Comparison of ENCODE assay signal across 16 cellular contexts in genomic region chr15:29596266-29596665, GRCh38.
A peak's percentile ranks its signal among the peaks of the same experiment; 100 is the strongest.
DNase-seq lines count a peak whose midpoint lies in the region; ATAC-seq, FAIRE-seq and TF ChIP-seq lines count a peak whose summit lies in the region.
"Had no signal": no experiment of that assay in that cellular context is flagged by ENCODE, and none has a peak within 500 bp of the region (broad histone marks: within the 10 kb centered on the region; RNA-seq: fewer than 3 reads in every experiment).

No MANE protein-coding gene starts in this region.

- H3K36me3 ChIP-seq in stomach: no peaks in the 10 kb centered on the region
- H3K36me3 ChIP-seq in tibial artery: no peaks in the 10 kb centered on the region
- H3K36me3 ChIP-seq: MG63 had no signal

- no peaks in the 10 kb centered on the region for H3K9me3 Mint-ChIP-seq in natural killer cell treated with Interleukin-12 subunit alpha and Interleukin-12 subunit beta and Interleukin-15 and Interleukin-18, amount 100 ng/mL, for 72 hours
- H3K9me3 Mint-ChIP-seq: nephron had no signal

- H3K4me3 Mint-ChIP-seq in natural killer cell treated with Interleukin-12 subunit alpha and Interleukin-12 subunit beta and Interleukin-15 and Interleukin-18, amount 100 ng/mL, for 72 hours: no peak overlapping the region
- H3K4me3 Mint-ChIP-seq: activated CD8-positive, alpha-beta T cell treated with anti-CD3 and anti-CD28 coated beads, Interleukin-2, amount 10 ng/mL, durations not matched to agents 7 days and 5 days; CD8-positive, alpha-beta memory T cell; nephron had no signal

- WGBS in stomach, 5 donors: 33 to 57% (median 44%) methylated on average over 3 of the region's 3 CpGs

- H3K27ac Mint-ChIP-seq in natural killer cell treated with Interleukin-12 subunit alpha and Interleukin-12 subunit beta and Interleukin-15 and Interleukin-18, amount 100 ng/mL, for 72 hours: no peak overlapping the region
- H3K27ac Mint-ChIP-seq: activated CD8-positive, alpha-beta T cell treated with anti-CD3 and anti-CD28 coated beads, Interleukin-2, amount 10 ng/mL, durations not matched to agents 7 days and 5 days; CD8-positive, alpha-beta memory T cell; nephron had no signal

- no peak for ATAC-seq in natural killer cell treated with Interleukin-12 subunit alpha and Interleukin-12 subunit beta and Interleukin-15 and Interleukin-18, amount 100 ng/mL, for 72 hours
- no peak for ATAC-seq in GM21737 (IDR thresholded peaks at IDR 0.05; ENCODE audit: unreplicated experiment)
- ATAC-seq: activated CD8-positive, alpha-beta T cell treated with anti-CD3 and anti-CD28 coated beads, Interleukin-2, amount 10 ng/mL, durations not matched to agents 7 days and 5 days; sciatic nerve had no signal

- H3K36me3 Mint-ChIP-seq in natural killer cell treated with Interleukin-12 subunit alpha and Interleukin-12 subunit beta and Interleukin-15 and Interleukin-18, amount 100 ng/mL, for 72 hours: no peaks in the 10 kb centered on the region
- H3K36me3 Mint-ChIP-seq: CD8-positive, alpha-beta memory T cell had no signal

- no peaks in the 10 kb centered on the region for H3K4me1 ChIP-seq in stomach
- no peaks in the 10 kb centered on the region for H3K4me1 ChIP-seq in tibial artery

- intact Hi-C loops in stomach (cut with DNase I; ENCODE audit: low total_unique reads) (no loop called here), tibial artery (cut with DNase I; ENCODE audit: low total_unique reads) (no loop called here)

- TF ChIP-seq CTCF in astrocyte of the spinal cord (IDR thresholded peaks at IDR 0.05; ENCODE audit: low read depth, low read length) (no peak), stomach (IDR thresholded peaks at IDR 0.05) (no peak), tibial artery (IDR thresholded peaks at IDR 0.05) (no peak)

- H3K27me3 ChIP-seq in stomach: no peaks in the 10 kb centered on the region
- H3K27me3 ChIP-seq in tibial artery: no peaks in the 10 kb centered on the region
- H3K27me3 ChIP-seq: MG63 had no signal

- in situ Hi-C loops in astrocyte of the spinal cord (cut with HindIII; ENCODE audit: low sequenced_read_pairs): no loop called here

- FAIRE-seq in islet of Langerhans (lab: Jason Lieb, UNC): peak; percentile 21

- TF ChIP-seq EP300 in stomach (IDR thresholded peaks at IDR 0.05): no peak

- H3K27me3 Mint-ChIP-seq in natural killer cell treated with Interleukin-12 subunit alpha and Interleukin-12 subunit beta and Interleukin-15 and Interleukin-18, amount 100 ng/mL, for 72 hours: peaks cover 12 to 18% of the 10 kb centered on the region in 2 donors

- no peaks in the 10 kb centered on the region for H3K4me1 Mint-ChIP-seq in natural killer cell treated with Interleukin-12 subunit alpha and Interleukin-12 subunit beta and Interleukin-15 and Interleukin-18, amount 100 ng/mL, for 72 hours (ENCODE audit: low read depth in 2 of 2)
- H3K4me1 Mint-ChIP-seq: CD8-positive, alpha-beta memory T cell; nephron had no signal

- H3K4me3 ChIP-seq in astrocyte of the spinal cord (ENCODE audit: low read depth, low read length): no peak overlapping the region
- H3K4me3 ChIP-seq in stomach: no peak overlapping the region
- no peak overlapping the region for H3K4me3 ChIP-seq in tibial artery
- H3K4me3 ChIP-seq: MG63 had no signal

- DNase-seq in EH (ENCODE audit: low read depth) (peak; percentile 69), M059J (ENCODE audit: low read depth) (peak; percentile 70), astrocyte of the spinal cord (ENCODE audit: low read depth, low spot score) (peak; percentile 32), stomach (no peak), tibial artery (no peak)
- no peak for DNase-seq in natural killer cell treated with Interleukin-12 subunit alpha and Interleukin-12 subunit beta and Interleukin-15 and Interleukin-18, amount 100 ng/mL, for 72 hours (ENCODE audit: low spot score)
- DNase-seq: activated CD8-positive, alpha-beta T cell treated with anti-CD3 and anti-CD28 coated beads, Interleukin-2, amount 10 ng/mL, durations not matched to agents 7 days and 5 days; activated naive CD4-positive, alpha-beta T cell; CD8-positive, alpha-beta memory T cell; MG63; NCI-H2171 treated with DMSO at 0.1 percent for 48 hours; T-helper 9 cell had no signal

- H3K27ac ChIP-seq in stomach (no peak overlapping the region), tibial artery (no peak overlapping the region)

- TF ChIP-seq POLR2A in stomach (IDR thresholded peaks at IDR 0.05): no peak

- H3K9me3 ChIP-seq in stomach (no peaks in the 10 kb centered on the region), tibial artery (no peaks in the 10 kb centered on the region)
- H3K9me3 ChIP-seq: MG63 had no signal

Comparison
In these comparisons a context has a peak if more than half of its experiments do, and no peak if none do; other contexts are left out.
1. DNase-seq: peak in EH (single experiment), M059J (single experiment) and astrocyte of the spinal cord (single experiment); none in natural killer cell treated with Interleukin-12 subunit alpha and Interleukin-12 subunit beta and Interleukin-15 and Interleukin-18, amount 100 ng/mL, for 72 hours (single experiment), stomach (single experiment) and tibial artery (0 of 2).